ENCODE assay signal across 7 cellular contexts in genomic region chr3:60421749-60422467, GRCh38.
"Had no signal": no experiment of that assay in that cellular context is flagged by ENCODE, and none has a peak within 500 bp of the region (broad histone marks: within the 10 kb centered on the region; RNA-seq: fewer than 3 reads in every experiment).

No MANE protein-coding gene starts in this region.

- H3K4me2 ChIP-seq: GM23338 had no signal

- DNase-seq: H9, HCEC 1CT, KBM-7 had no signal

- FAIRE-seq: H1, H54, HTR-8/SVneo had no signal

- H2AFZ ChIP-seq: GM23338 had no signal

- ATAC-seq: GM23338 had no signal

- H3K4me3 ChIP-seq: GM23338 had no signal
